ENCODE assay signal across 18 cellular contexts in genomic region chr1:154845174-154845573, GRCh38. TPM values are rescaled to one million over a fixed set of nuclear protein-coding genes. Genes with fewer than 3 reads are reported as not detected.
DNase-seq lines count a peak whose midpoint lies in the region; ATAC-seq, FAIRE-seq and TF ChIP-seq lines count a peak whose summit lies in the region.
"Had no signal": no experiment of that assay in that cellular context is flagged by ENCODE, and none has a peak within 500 bp of the region (broad histone marks: within the 10 kb centered on the region; RNA-seq: fewer than 3 reads in every experiment).

No MANE protein-coding gene starts in this region.

- H2AFZ ChIP-seq in SK-N-SH (ENCODE audit: low read depth) = no peak overlapping the region
- no peak overlapping the region for H2AFZ ChIP-seq in H1 (ENCODE audit: low read length)
- no peak overlapping the region for H2AFZ ChIP-seq in hepatocyte

- no peak overlapping the region for H2AK5ac ChIP-seq in H1 (ENCODE audit: low read depth, low read length)

- H3K79me2 ChIP-seq in SK-N-SH (ENCODE audit: insufficient read depth) (no peaks in the 10 kb centered on the region), H1 (ENCODE audit: control insufficient read depth in 1 of 2, insufficient read depth in 2 of 2, low read length in 2 of 2) (no peaks in the 10 kb centered on the region), hepatocyte (no peaks in the 10 kb centered on the region)

- H3K27me3 ChIP-seq in SK-N-SH (ENCODE audit: insufficient read depth) = no peaks in the 10 kb centered on the region
- no peaks in the 10 kb centered on the region for H3K27me3 ChIP-seq in H1 (replicated peaks in 1 of 4; ENCODE audit: control insufficient read depth in 3 of 4, extremely low read depth in 1 of 4, insufficient read depth in 3 of 4, low read length in 3 of 4)
- H3K27me3 ChIP-seq in hepatocyte = no peaks in the 10 kb centered on the region
- no peaks in the 10 kb centered on the region for H3K27me3 ChIP-seq in psoas muscle (ENCODE audit: insufficient read depth in 3 of 3, low read length in 2 of 3)
- H3K27me3 ChIP-seq in MG63 = no peaks in the 10 kb centered on the region
- H3K27me3 ChIP-seq: SJCRH30 had no signal

- no peak for ATAC-seq in SK-N-SH treated with all-trans-retinoic acid at 6 μM for 48 hours
- ATAC-seq in psoas muscle = peak; percentile 71 to 85 (median 80)
- no peak for ATAC-seq in HG03095 (IDR thresholded peaks at IDR 0.05; ENCODE audit: unreplicated experiment)

- no peak overlapping the region for H4K91ac ChIP-seq in H1 (replicated peaks; ENCODE audit: insufficient read length, low read length)

- no peak overlapping the region for H3K56ac ChIP-seq in H1 (replicated peaks; ENCODE audit: insufficient read length, low read depth, low read length)

- H3K9me3 ChIP-seq in SK-N-SH (no peaks in the 10 kb centered on the region), H1 (ENCODE audit: insufficient read depth in 2 of 2, low read depth in 1 of 2, low read length in 1 of 2) (no peaks in the 10 kb centered on the region), hepatocyte (ENCODE audit: low read depth) (no peaks in the 10 kb centered on the region), psoas muscle (no peaks in the 10 kb centered on the region), MG63 (no peaks in the 10 kb centered on the region)
- H3K9me3 ChIP-seq: SJCRH30 had no signal

- DNase-seq in SK-N-SH (no peak), H1 (ENCODE audit: low read depth in 1 of 2, low spot score in 2 of 2) (no peak), hepatocyte (ENCODE audit: low spot score) (no peak), psoas muscle (peak in 1 of 2 donors; percentile 79), LoVo (ENCODE audit: low spot score) (no peak), MG63 (no peak)
- DNase-seq: DMS 273 treated with DMSO at 0.1 percent for 48 hours, GF-D8, HFFc6, NCI-H187 treated with DMSO at 0.1 percent for 48 hours, NCI-H748 treated with DMSO at 0.1 percent for 48 hours, RPMI8226, SJCRH30 had no signal

- H2BK120ac ChIP-seq in H1 (replicated peaks; ENCODE audit: low read depth, low read length) = no peak overlapping the region

- 0 out of 2 replicates have a peak overlapping the region, but pooled peaks have one; percentile 52 for H2BK5ac ChIP-seq in H1 (ENCODE audit: low read depth, low read length)

- H3K4me3 ChIP-seq in SK-N-SH (ENCODE audit: low read depth in 2 of 2, low read length in 1 of 2) (no peak overlapping the region), H1 (ENCODE audit: extremely low read depth in 1 of 4, insufficient read depth in 2 of 4, low read depth in 3 of 4, low read length in 4 of 4) (no peak overlapping the region), hepatocyte (no peak overlapping the region), psoas muscle (no peak overlapping the region), MG63 (no peak overlapping the region)
- H3K4me3 ChIP-seq: SJCRH30 had no signal

- no peak overlapping the region for H4K8ac ChIP-seq in H1 (ENCODE audit: extremely low read depth, insufficient read depth, low read length)

- intact Hi-C loops in psoas muscle (cut with DNase I) = no loop called here

- TF ChIP-seq RAD21 in SK-N-SH (IDR thresholded peaks at IDR 0.05; ENCODE audit: low read length) (no peak), H1 (IDR thresholded peaks at IDR 0.05 in 1 of 2, conservative IDR thresholded peaks at IDR 0.05 in 1 of 2; ENCODE audit: low read depth in 2 of 2, low read length in 2 of 2) (no peak)

- no peaks in the 10 kb centered on the region for H3K79me1 ChIP-seq in H1 (ENCODE audit: low read depth, low read length)

- no peak for FAIRE-seq in H1 (lab: Jason Lieb, UNC)
- FAIRE-seq: GM12892, H54 had no signal

- no peak overlapping the region for H2BK12ac ChIP-seq in H1 (ENCODE audit: low read depth, low read length)

- TF ChIP-seq EP300 in SK-N-SH (IDR thresholded peaks at IDR 0.05; ENCODE audit: borderline replicate concordance in 1 of 2, low read depth in 1 of 2, low read length in 1 of 2) (peak in 1 of 2 experiments; percentile 56; a peak in 2 of 4 replicates), H1 (IDR thresholded peaks at IDR 0.05; ENCODE audit: borderline replicate concordance in 1 of 2, low read depth in 2 of 2, low read length in 2 of 2) (no peak)

- H4K20me1 ChIP-seq in SK-N-SH (ENCODE audit: insufficient read depth) (no peaks in the 10 kb centered on the region), H1 (replicated peaks in 1 of 2; ENCODE audit: control insufficient read depth in 1 of 2, insufficient read depth in 2 of 2, low read length in 2 of 2) (no peaks in the 10 kb centered on the region), hepatocyte (ENCODE audit: insufficient read depth, poor library complexity, severe bottlenecking) (no peaks in the 10 kb centered on the region)

- 0 out of 2 replicates have a peak overlapping the region, but pooled peaks have one; percentile 29 for H2BK15ac ChIP-seq in H1 (ENCODE audit: low read length)

- 36% methylated on average over 3 of the region's 3 CpGs for WGBS in SK-N-SH (ENCODE audit: low lambda C conversion rate)
- 80% methylated on average over 3 of the region's 3 CpGs; no CpG with 5 or more reads in 1 of the 2 experiments for WGBS in H1 (ENCODE audit: extremely low coverage in 1 of 2, insufficient coverage in 1 of 2, insufficient read length in 1 of 2, insufficient replicate concordance in 2 of 2, low coverage in 1 of 2, low lambda C conversion rate in 2 of 2, missing lambda C conversion rate in 1 of 2), 2 experiments
- WGBS in hepatocyte (ENCODE audit: low lambda C conversion rate, missing lambda C conversion rate) = 82% methylated on average over 3 of the region's 3 CpGs
- WGBS in psoas muscle, 3 donors = 23 to 41% (median 35%) methylated on average over 3 of the region's 3 CpGs

- CTCF ChIA-PET in SK-N-SH (lab: Yijun Ruan, JAX) (interaction anchor here (0.8 to 1.1 kb wide), 4 partner anchors 11 to 33 kb away, joined by 3 to 5 read pairs (median 3); no protein-coding TSS in a partner anchor), H1 (lab: Charles Lee; ENCODE audit: partially characterized antibody) (interaction anchor here (0.6 to 1.2 kb wide), 6 partner anchors 11 to 88 kb away, joined by 3 to 6 read pairs (median 4); no protein-coding TSS in a partner anchor)

- TF ChIP-seq POLR2A in H1 (IDR thresholded peaks at IDR 0.05; ENCODE audit: control extremely low read depth in 1 of 2, low read depth in 2 of 2, low read length in 2 of 2) = no peak

- H4K5ac ChIP-seq in H1 (ENCODE audit: insufficient read length, low read depth, low read length) = no peak overlapping the region

- H3K14ac ChIP-seq in H1 (ENCODE audit: insufficient read length) = no peak overlapping the region

- H3K36me3 ChIP-seq in SK-N-SH (replicated peaks in 1 of 2; ENCODE audit: control insufficient read depth in 1 of 2, insufficient read depth in 2 of 2, low read length in 1 of 2) (no peaks in the 10 kb centered on the region), H1 (ENCODE audit: control insufficient read depth in 2 of 4, insufficient read depth in 4 of 4, low read length in 3 of 4) (no peaks in the 10 kb centered on the region), hepatocyte (replicated peaks; ENCODE audit: insufficient read depth, low read depth) (no peaks in the 10 kb centered on the region), psoas muscle (ENCODE audit: insufficient read depth in 1 of 2, low read depth in 1 of 2) (no peaks in the 10 kb centered on the region), MG63 (no peaks in the 10 kb centered on the region)
- H3K36me3 ChIP-seq: SJCRH30 had no signal

- POLR2A ChIA-PET in SK-N-SH (lab: Yijun Ruan, JAX) (interaction anchor here (0.7 kb wide), 1 partner anchor 24 kb away, joined by 4 read pairs; no protein-coding TSS in a partner anchor), H1 (lab: Charles Lee; ENCODE audit: partially characterized antibody) (no interaction called here)

- H3K4ac ChIP-seq in H1 (replicated peaks; ENCODE audit: insufficient read length, low read depth, low read length) = no peak overlapping the region

- no peak overlapping the region for H3K23ac ChIP-seq in H1 (ENCODE audit: insufficient read length)

- no peaks in the 10 kb centered on the region for H3F3A ChIP-seq in SK-N-SH (replicated peaks; ENCODE audit: insufficient read depth)

- no peaks in the 10 kb centered on the region for H3K23me2 ChIP-seq in H1 (ENCODE audit: low read depth, low read length)

- H3K4me2 ChIP-seq in SK-N-SH = no peak overlapping the region
- H3K4me2 ChIP-seq in H1 (ENCODE audit: insufficient read depth in 1 of 2, low read depth in 2 of 2, low read length in 2 of 2) = no peak overlapping the region
- H3K4me2 ChIP-seq in hepatocyte = no peak overlapping the region

- no peak overlapping the region for H2BK20ac ChIP-seq in H1 (ENCODE audit: low read length)

- H3K4me1 ChIP-seq in SK-N-SH (ENCODE audit: control insufficient read depth in 1 of 2, insufficient read depth in 2 of 2, low read depth in 1 of 2, low read length in 1 of 2) (peaks cover 15 to 70% of the 10 kb centered on the region in 2 experiments), H1 (replicated peaks in 1 of 4; ENCODE audit: control insufficient read depth in 3 of 4, insufficient read depth in 4 of 4, low read length in 3 of 4) (peaks cover 3 to 23% (median 7%) of the 10 kb centered on the region in 4 experiments; a peak in 6 of 7 replicates), hepatocyte (ENCODE audit: insufficient read depth) (peaks cover 28% of the 10 kb centered on the region), psoas muscle (peaks cover 73% of the 10 kb centered on the region)

- H3K27ac ChIP-seq in SK-N-SH (ENCODE audit: low read depth in 2 of 2, low read length in 1 of 2) (peak overlapping the region in 1 of 2 experiments; percentile 43; a peak in 1 of 4 replicates), H1 (ENCODE audit: low read depth, low read length) (no peak overlapping the region), hepatocyte (peak overlapping the region; percentile 72), psoas muscle (peak overlapping the region; percentile 96)
- H3K27ac ChIP-seq: SJCRH30 had no signal

- no peak overlapping the region for H3K18ac ChIP-seq in H1 (ENCODE audit: extremely low read depth, low read length)

- no peaks in the 10 kb centered on the region for H3K9me2 ChIP-seq in SK-N-SH
- no peaks in the 10 kb centered on the region for H3K9me2 ChIP-seq in hepatocyte (replicated peaks; ENCODE audit: insufficient read depth)

- no peak overlapping the region for H3K9ac ChIP-seq in SK-N-SH
- H3K9ac ChIP-seq in H1 (replicated peaks in 1 of 4; ENCODE audit: extremely low read depth in 1 of 4, low read depth in 3 of 4, low read length in 3 of 4) = no peak overlapping the region

- no peak for TF ChIP-seq CTCF in SK-N-SH (IDR thresholded peaks at IDR 0.05)
- no peak for TF ChIP-seq CTCF in H1 (IDR thresholded peaks at IDR 0.05; ENCODE audit: control extremely low read depth in 1 of 3, insufficient read depth in 1 of 3, low read depth in 1 of 3, low read length in 3 of 3)
- TF ChIP-seq CTCF in hepatocyte (IDR thresholded peaks at IDR 0.05; ENCODE audit: poor library complexity) = no peak
- no peak for TF ChIP-seq CTCF in psoas muscle (IDR thresholded peaks at IDR 0.05)

RNA-seq across cellular contexts. Expression of gene KCNN3, which starts 24.9 kb away (rescaled TPM):
- 0.10 and 0.16 TPM in 2 replicates for polyA plus RNA-seq in SK-N-SH (2012; rRNA removed)
- 0.09 and 0.13 TPM in 2 replicates for polyA plus RNA-seq in SK-N-SH (2012; cell fraction: cytosol; rRNA removed)
- polyA plus RNA-seq in SK-N-SH (2012; cell fraction: nucleus; rRNA removed) = 0.25 and 0.49 TPM in 2 replicates
- 2.8 and 3.0 TPM in 2 replicates for total RNA-seq in H1 (2021; fragmentation: NEBNext Ultra II Directional; extraction: Animal tissue kit (Norgen Biotek cat#: 25700))
- 3.7 and 4.5 TPM in 2 replicates for polyA plus RNA-seq in H1 (2011; rRNA removed)
- 2.1 TPM for polyA plus RNA-seq in H1 (2011; cell fraction: cytosol; rRNA removed)
- 5.4 TPM for polyA plus RNA-seq in H1 (2011; cell fraction: nucleus; rRNA removed)
- 2.8 to 4.4 TPM (median 3.5 TPM) in 4 replicates for polyA plus RNA-seq in H1 (2012, experiment 1 of 2)
- polyA plus RNA-seq in H1 (2012, experiment 2 of 2) = 1.6 TPM
- polyA plus RNA-seq in H1 (2013, experiment 1 of 2) = 1.7 TPM
- polyA plus RNA-seq in H1 (2013, experiment 2 of 2) = 1.9 TPM
- 5.4 and 9.2 TPM in 2 replicates for polyA minus RNA-seq in H1 (2011; rRNA and poly(A)+ RNA removed)
- polyA minus RNA-seq in H1 (2011; cell fraction: cytosol; rRNA and poly(A)+ RNA removed) = 3.9 TPM
- polyA minus RNA-seq in H1 (2011; cell fraction: nucleus; rRNA and poly(A)+ RNA removed) = 4.1 TPM
- 0.36 and 0.67 TPM in 2 replicates for total RNA-seq in hepatocyte
- polyA plus RNA-seq in hepatocyte = 0.56 and 1.3 TPM in 2 replicates
- total RNA-seq in psoas muscle = 10 to 100 TPM; 11.8 to 60.9 (median 17.4) TPM
- 1 to 10 TPM; 2.5 to 7.5 (median 3.7) TPM for polyA plus RNA-seq in psoas muscle
- 1.6 TPM in 1 of 2 replicates, not detected in the other for total RNA-seq in MG63 (2014; rRNA removed; shearing (Covaris generic); ENCODE audit: low replicate concordance)
- total RNA-seq: HFFc6 had no signal
- polyA plus RNA-seq: BJ had no signal

Comparison
In these comparisons a context has a peak if more than half of its experiments do, and no peak if none do; other contexts are left out.
1. ATAC-seq: peak in psoas muscle (4 of 4); none in SK-N-SH treated with all-trans-retinoic acid at 6 μM for 48 hours (single experiment) and HG03095 (single experiment).